18 cellular contexts compared by ENCODE assay signal in genomic region chr6:7417684-7418083, GRCh38. TPM values are rescaled to one million over a fixed set of nuclear protein-coding genes. Genes with fewer than 3 reads are reported as not detected.
DNase-seq lines count a peak whose midpoint lies in the region; ATAC-seq, FAIRE-seq and TF ChIP-seq lines count a peak whose summit lies in the region.
"Had no signal": no experiment of that assay in that cellular context is flagged by ENCODE, and none has a peak within 500 bp of the region (broad histone marks: within the 10 kb centered on the region; RNA-seq: fewer than 3 reads in every experiment).

No MANE protein-coding gene starts in this region.

- H3K79me1 ChIP-seq in mesenchymal stem cell (replicated peaks; ENCODE audit: low read length, poor library complexity, severe bottlenecking): peaks cover 4% of the 10 kb centered on the region

- H2BK12ac ChIP-seq in mesenchymal stem cell (ENCODE audit: low read length in 2 of 2): no peak overlapping the region

- H3K4ac ChIP-seq in mesenchymal stem cell (ENCODE audit: low read depth in 1 of 2, low read length in 2 of 2): no peak overlapping the region

- TF ChIP-seq CTCF in liver (IDR thresholded peaks at IDR 0.05; ENCODE audit: low read depth, low read length, missing input control): no peak
- TF ChIP-seq CTCF in HepG2 (CRISPR knock-in tag; IDR thresholded peaks at IDR 0.05): no peak
- TF ChIP-seq CTCF in VCaP (conservative IDR thresholded peaks at IDR 0.05): no peak
- no peak for TF ChIP-seq CTCF in adrenal gland (IDR thresholded peaks at IDR 0.05)

- H3K36me3 ChIP-seq in liver (ENCODE audit: control insufficient read depth in 4 of 4, insufficient read depth in 3 of 4, low read depth in 1 of 4, low read length in 3 of 4) (peaks cover 4 to 30% (median 17%) of the 10 kb centered on the region in 4 donors), HepG2 (replicated peaks in 1 of 2; ENCODE audit: control insufficient read depth in 1 of 2, insufficient read depth in 2 of 2, low read length in 2 of 2) (peaks cover 17 to 39% of the 10 kb centered on the region in 2 experiments), mesenchymal stem cell (ENCODE audit: control insufficient read depth in 1 of 2, insufficient read depth in 2 of 2, low read depth in 1 of 2, low read length in 2 of 2) (peaks cover 15 to 49% of the 10 kb centered on the region in 2 experiments), adrenal gland (replicated peaks in 1 of 2) (peaks cover 0 to 51% of the 10 kb centered on the region in 2 donors)

- H3K4me1 ChIP-seq in liver (ENCODE audit: control insufficient read depth in 4 of 4, insufficient read depth in 4 of 4, low read length in 3 of 4) (peaks cover 8 to 34% (median 21%) of the 10 kb centered on the region in 4 donors), HepG2 (ENCODE audit: insufficient read depth, low read length) (peaks cover 17% of the 10 kb centered on the region), mesenchymal stem cell (ENCODE audit: control insufficient read depth, insufficient read depth, low read depth, low read length) (peaks cover 6% of the 10 kb centered on the region), adrenal gland (replicated peaks in 1 of 2) (no peaks in the 10 kb centered on the region)

- H3K9me3 ChIP-seq in liver (ENCODE audit: control insufficient read depth in 4 of 4, low read length in 3 of 4) (no peaks in the 10 kb centered on the region), HepG2 (ENCODE audit: low read length) (no peaks in the 10 kb centered on the region), mesenchymal stem cell (ENCODE audit: control insufficient read depth, low read length) (no peaks in the 10 kb centered on the region), adrenal gland (replicated peaks in 1 of 3) (no peaks in the 10 kb centered on the region)
- H3K9me3 ChIP-seq: BE2C, Peyer's patch had no signal

- H3K18ac ChIP-seq in mesenchymal stem cell (ENCODE audit: low read depth in 1 of 2, low read length in 2 of 2): no peak overlapping the region

- no peak overlapping the region for H2AK5ac ChIP-seq in mesenchymal stem cell (ENCODE audit: low read length, severe bottlenecking)

- TF ChIP-seq RAD21 in liver (IDR thresholded peaks at IDR 0.05): peak; percentile 48 to 49
- no peak for TF ChIP-seq RAD21 in HepG2 (CRISPR knock-in tag; IDR thresholded peaks at IDR 0.05)

- H4K8ac ChIP-seq in mesenchymal stem cell (ENCODE audit: low read length): no peak overlapping the region

- POLR2A ChIA-PET in HepG2 (lab: Yijun Ruan, JAX): interaction anchor here (1.6 kb wide), 1 partner anchor 131 kb away, joined by 4 read pairs; no protein-coding TSS in a partner anchor

- DNase-seq in HepG2 (ENCODE audit: low spot score) (no peak), mesenchymal stem cell (peak; percentile 76), CD1c-positive myeloid dendritic cell (ENCODE audit: extremely low spot score) (no peak), iPS-NIHi11 (ENCODE audit: low spot score) (no peak), adrenal gland (no peak)
- DNase-seq: BE2C; CD8-positive, alpha-beta T cell; MM.1S; NCI-H1105; NCI-H1694 treated with DMSO at 0.1 percent for 48 hours; NCI-H446; NCI-H748 treated with DMSO at 0.1 percent for 48 hours; Peyer's patch; SHP77 had no signal

- H2AFZ ChIP-seq in HepG2 (ENCODE audit: low read length) (no peak overlapping the region), mesenchymal stem cell (ENCODE audit: low read depth, low read length) (no peak overlapping the region)

- no peak overlapping the region for H2BK15ac ChIP-seq in mesenchymal stem cell (ENCODE audit: low read depth, poor library complexity, severe bottlenecking)

- no peak for FAIRE-seq in HepG2 (lab: Jason Lieb, UNC)

- H3K14ac ChIP-seq in mesenchymal stem cell (ENCODE audit: low read length in 2 of 2): no peak overlapping the region

- no peak for ATAC-seq in HepG2
- ATAC-seq: CD8-positive, alpha-beta T cell had no signal

- H2BK120ac ChIP-seq in mesenchymal stem cell (ENCODE audit: low read depth, low read length): no peak overlapping the region

- H3K79me2 ChIP-seq in HepG2 (ENCODE audit: insufficient read depth, low read length): no peaks in the 10 kb centered on the region

- TF ChIP-seq EP300 in HepG2 (IDR thresholded peaks at IDR 0.05; ENCODE audit: low read depth in 2 of 2, low read length in 2 of 2): no peak
- no peak for TF ChIP-seq EP300 in HepG2 (CRISPR knock-in tag; IDR thresholded peaks at IDR 0.05; ENCODE audit: borderline replicate concordance)

- H3K9ac ChIP-seq in liver (ENCODE audit: low read depth in 1 of 2, low read length in 2 of 2): no peak overlapping the region
- no peak overlapping the region for H3K9ac ChIP-seq in HepG2 (ENCODE audit: insufficient read depth, low read depth, low read length)
- no peak overlapping the region for H3K9ac ChIP-seq in mesenchymal stem cell (ENCODE audit: low read length)
- H3K9ac ChIP-seq: KMS-11 had no signal

- H4K20me1 ChIP-seq in HepG2 (ENCODE audit: insufficient read depth, low read length): no peaks in the 10 kb centered on the region

- intact Hi-C loops in HepG2 (cut with micrococcal nuclease; ENCODE audit: unreplicated experiment): no loop called here
- intact Hi-C loops in adrenal gland (cut with DNase I): loop anchor here in 1 of 2 donors (10.0 kb wide), 1 partner anchor 137 kb away; no protein-coding TSS in a partner anchor

- WGBS in liver: 34% methylated on average over 2 of the region's 2 CpGs
- 90% methylated on average over 2 of the region's 2 CpGs for WGBS in HepG2 (ENCODE audit: low lambda C conversion rate)
- WGBS in mesenchymal stem cell: 88% methylated on average over 1 of the region's 2 CpGs
- WGBS in adrenal gland, 4 donors: 89 to 98% (median 93%) methylated on average over 2 of the region's 2 CpGs

- TF ChIP-seq POLR2A in HepG2 (IDR thresholded peaks at IDR 0.05; ENCODE audit: insufficient read depth in 1 of 2, low read depth in 2 of 2, low read length in 2 of 2) (no peak), adrenal gland (IDR thresholded peaks at IDR 0.05) (no peak)

- in situ Hi-C loops in HepG2 (cut with HindIII; ENCODE audit: extremely low pct_ligation_motif_present, low pct_unique_long_range_greater_than_20kb): no loop called here

- H3K23ac ChIP-seq in mesenchymal stem cell (ENCODE audit: low read length in 2 of 2): no peak overlapping the region

- H3K27ac ChIP-seq in liver (ENCODE audit: low read depth in 1 of 2, low read length in 2 of 2) (peak overlapping the region; percentile 43 to 45), HepG2 (ENCODE audit: extremely low read length, insufficient read depth, low read length) (no peak overlapping the region), VCaP (peak overlapping the region; percentile 66), mesenchymal stem cell (ENCODE audit: low read length, poor library complexity, severe bottlenecking) (no peak overlapping the region), adrenal gland (no peak overlapping the region)
- H3K27ac ChIP-seq: KMS-11, Peyer's patch had no signal

- no TSS peak for BruUV-seq in HepG2 (replicated peaks; lab: Mats Ljungman, UMichigan)

- H3K27me3 ChIP-seq in liver (ENCODE audit: control insufficient read depth in 4 of 4, insufficient read depth in 4 of 4, low read length in 3 of 4) (no peaks in the 10 kb centered on the region), HepG2 (ENCODE audit: control insufficient read depth in 1 of 2, insufficient read depth in 2 of 2, low read length in 2 of 2) (no peaks in the 10 kb centered on the region), mesenchymal stem cell (ENCODE audit: control insufficient read depth in 1 of 2, insufficient read depth in 1 of 2, low read length in 2 of 2) (no peaks in the 10 kb centered on the region), adrenal gland (no peaks in the 10 kb centered on the region)
- H3K27me3 ChIP-seq: BE2C, Peyer's patch had no signal

- CTCF ChIA-PET in HepG2 (lab: Yijun Ruan, JAX; ENCODE audit: low intra/inter-chr PET ratio, low total read pairs): no interaction called here

- H3K4me3 ChIP-seq in liver (ENCODE audit: low read depth in 1 of 3, low read length in 3 of 3): no peak overlapping the region
- H3K4me3 ChIP-seq in HepG2 (replicated peaks in 1 of 3; ENCODE audit: insufficient read depth in 1 of 3, low read depth in 2 of 3, low read length in 3 of 3): no peak overlapping the region
- H3K4me3 ChIP-seq in mesenchymal stem cell (ENCODE audit: insufficient read depth in 1 of 2, low read depth in 1 of 2, low read length in 2 of 2): no peak overlapping the region
- no peak overlapping the region for H3K4me3 ChIP-seq in adrenal gland
- H3K4me3 ChIP-seq: Peyer's patch had no signal

- H2BK5ac ChIP-seq in mesenchymal stem cell (ENCODE audit: low read depth, low read length, poor library complexity, severe bottlenecking): no peak overlapping the region

- H3K4me2 ChIP-seq in HepG2 (ENCODE audit: low read depth, low read length) (no peak overlapping the region), mesenchymal stem cell (ENCODE audit: low read length, poor library complexity, severe bottlenecking) (no peak overlapping the region)
- H3K4me2 ChIP-seq: KMS-11 had no signal

- H4K91ac ChIP-seq in mesenchymal stem cell (ENCODE audit: low read length): no peak overlapping the region

RNA-seq across cellular contexts. Expression of gene RIOK1, which starts 28.1 kb away (rescaled TPM):
- 1 to 10 TPM; 7.3 to 10.0 TPM for total RNA-seq in liver
- 1 to 10 TPM; 4.8 to 5.9 TPM for polyA plus RNA-seq in liver
- 37.8 and 45.7 TPM in 2 replicates for total RNA-seq in HepG2 (2016; rRNA removed; fragmentation: Illumina TruSeq; extraction: Trizol)
- total RNA-seq in HepG2 (2016; cell fraction: cytosol; rRNA removed; fragmentation: Illumina TruSeq; extraction: Trizol; ENCODE audit: low read depth): 9.0 and 10.4 TPM in 2 replicates
- 39.9 and 45.0 TPM in 2 replicates for total RNA-seq in HepG2 (2016; cell fraction: insoluble cytoplasmic fraction; rRNA removed; fragmentation: Illumina TruSeq; extraction: Trizol)
- total RNA-seq in HepG2 (2016; cell fraction: membrane; rRNA removed; fragmentation: Illumina TruSeq; extraction: Trizol): 17.4 and 18.1 TPM in 2 replicates
- 34.6 and 34.9 TPM in 2 replicates for total RNA-seq in HepG2 (2016; cell fraction: nucleus; rRNA removed; fragmentation: Illumina TruSeq; extraction: Trizol)
- polyA plus RNA-seq in HepG2 (2011; rRNA removed): 9.1 and 9.4 TPM in 2 replicates
- 9.0 and 9.4 TPM in 2 replicates for polyA plus RNA-seq in HepG2 (2011; cell fraction: cytosol; rRNA removed)
- 40.2 and 43.0 TPM in 2 replicates for polyA plus RNA-seq in HepG2 (2011; cell fraction: nucleus; rRNA removed)
- polyA plus RNA-seq in HepG2 (2012): 21.2 and 21.9 TPM in 2 replicates
- 3.1 and 3.2 TPM in 2 replicates for polyA plus RNA-seq in HepG2 (2016; cell fraction: cytosol; fragmentation: Illumina TruSeq; extraction: Trizol; ENCODE audit: low read depth)
- 42.5 and 43.5 TPM in 2 replicates for polyA plus RNA-seq in HepG2 (2016; cell fraction: insoluble cytoplasmic fraction; fragmentation: Illumina TruSeq; extraction: Trizol; ENCODE audit: low read depth)
- polyA plus RNA-seq in HepG2 (2016; cell fraction: membrane; fragmentation: Illumina TruSeq; extraction: Trizol; ENCODE audit: low read depth): 7.3 and 8.5 TPM in 2 replicates
- polyA plus RNA-seq in HepG2 (2016; cell fraction: nucleus; fragmentation: Illumina TruSeq; extraction: Trizol; ENCODE audit: insufficient read depth, low read depth): 47.3 and 58.2 TPM in 2 replicates
- polyA minus RNA-seq in HepG2 (2011; rRNA and poly(A)+ RNA removed; ENCODE audit: low replicate concordance): 12.4 and 18.6 TPM in 2 replicates
- 5.8 and 6.5 TPM in 2 replicates for polyA minus RNA-seq in HepG2 (2011; cell fraction: cytosol; rRNA and poly(A)+ RNA removed)
- 28.8 and 43.3 TPM in 2 replicates for polyA minus RNA-seq in HepG2 (2011; cell fraction: nucleus; rRNA and poly(A)+ RNA removed)
- polyA plus RNA-seq in mesenchymal stem cell (2013, experiment 1 of 2): 17.8 TPM
- 17.4 TPM for polyA plus RNA-seq in mesenchymal stem cell (2013, experiment 2 of 2)
- total RNA-seq in adrenal gland: 10 to 100 TPM in 6 of 8 donors, 1 to 10 TPM in 2; 6.0 to 18.8 (median 14.8) TPM
- polyA plus RNA-seq in adrenal gland: 10 to 100 TPM in 2 of 3 donors, 1 to 10 TPM in 1; 8.6 to 21.1 (median 14.9) TPM

RNA-seq across cellular contexts. Expression of gene CAGE1, which starts 28.1 kb away (rescaled TPM):
- total RNA-seq in liver (under 1 TPM in 1 of 2 donors, not detected in 1; 0.08 TPM), HepG2 (2016; rRNA removed; fragmentation: Illumina TruSeq; extraction: Trizol) (0.15 TPM in 1 of 2 replicates, not detected in the other), adrenal gland (under 1 TPM in 3 of 8 donors, not detected in 5; 0.08 to 0.25 (median 0.25) TPM)
- polyA plus RNA-seq in liver (not detected), HepG2 (2011; rRNA removed) (0.01 and 0.03 TPM in 2 replicates), adrenal gland (not detected)
- 0.18 and 0.61 TPM in 2 replicates for total RNA-seq in HepG2 (2016; cell fraction: cytosol; rRNA removed; fragmentation: Illumina TruSeq; extraction: Trizol; ENCODE audit: low read depth)
- total RNA-seq in HepG2 (2016; cell fraction: insoluble cytoplasmic fraction; rRNA removed; fragmentation: Illumina TruSeq; extraction: Trizol): 0.17 TPM in 1 of 2 replicates, not detected in the other
- total RNA-seq in HepG2 (2016; cell fraction: membrane; rRNA removed; fragmentation: Illumina TruSeq; extraction: Trizol): 0.15 and 0.28 TPM in 2 replicates
- total RNA-seq in HepG2 (2016; cell fraction: nucleus; rRNA removed; fragmentation: Illumina TruSeq; extraction: Trizol): 0.16 TPM in 1 of 2 replicates, not detected in the other
- not detected in 2 replicates for polyA plus RNA-seq in HepG2 (2011; cell fraction: cytosol; rRNA removed)
- 0.03 TPM in 1 of 2 replicates, not detected in the other for polyA plus RNA-seq in HepG2 (2011; cell fraction: nucleus; rRNA removed)
- not detected in 2 replicates for polyA plus RNA-seq in HepG2 (2012)
- not detected in 2 replicates for polyA plus RNA-seq in HepG2 (2016; cell fraction: cytosol; fragmentation: Illumina TruSeq; extraction: Trizol; ENCODE audit: low read depth)
- polyA plus RNA-seq in HepG2 (2016; cell fraction: insoluble cytoplasmic fraction; fragmentation: Illumina TruSeq; extraction: Trizol; ENCODE audit: low read depth): 0.08 and 0.11 TPM in 2 replicates
- polyA plus RNA-seq in HepG2 (2016; cell fraction: membrane; fragmentation: Illumina TruSeq; extraction: Trizol; ENCODE audit: low read depth): not detected in 2 replicates
- polyA plus RNA-seq in HepG2 (2016; cell fraction: nucleus; fragmentation: Illumina TruSeq; extraction: Trizol; ENCODE audit: insufficient read depth, low read depth): 0.25 TPM in 1 of 2 replicates, not detected in the other
- polyA minus RNA-seq in HepG2 (2011; rRNA and poly(A)+ RNA removed; ENCODE audit: low replicate concordance): 0.28 and 0.61 TPM in 2 replicates
- polyA minus RNA-seq in HepG2 (2011; cell fraction: cytosol; rRNA and poly(A)+ RNA removed): not detected in 2 replicates
- 0.39 and 0.62 TPM in 2 replicates for polyA minus RNA-seq in HepG2 (2011; cell fraction: nucleus; rRNA and poly(A)+ RNA removed)
- polyA plus RNA-seq in mesenchymal stem cell (2013, experiment 1 of 2): not detected
- polyA plus RNA-seq in mesenchymal stem cell (2013, experiment 2 of 2): not detected
- total RNA-seq: H4, Peyer's patch had no signal

Comparison
In these comparisons a context has a peak if more than half of its experiments do, and no peak if none do; other contexts are left out.
1. H3K27ac ChIP-seq: peak in liver (2 of 2) and VCaP (single experiment); none in HepG2 (single experiment), mesenchymal stem cell (single experiment) and adrenal gland (0 of 5).